Comparison of ENCODE assay signal across 8 cellular contexts in genomic region chr19:49639401-49640112, GRCh38. TPM values are rescaled to one million over a fixed set of nuclear protein-coding genes. Genes with fewer than 3 reads are reported as not detected.
DNase-seq lines count a peak whose midpoint lies in the region; ATAC-seq lines count a peak whose summit lies in the region.

No MANE protein-coding gene starts in this region.

- peaks cover 3% of the 10 kb centered on the region; the same call in 1 of the 2 replicates for H3K27me3 ChIP-seq in HUES6 (ENCODE audit: control insufficient read depth, insufficient read depth, low read length)

- no peak for ATAC-seq in stimulated activated naive B cell treated with anti-CD40 and anti-IgM and Interleukin-4, amounts not matched to agents 10 μg/mL and 1 μg/mL and 100 μg/mL, for 72 hours (replicated peaks)
- ATAC-seq in GM19463 (IDR thresholded peaks at IDR 0.05; ENCODE audit: unreplicated experiment) = no peak

- peak overlapping the region; percentile 91 for H3K4me3 Mint-ChIP-seq in activated T-helper 2 cell treated with anti-CD3 and anti-CD28 coated beads, Interferon-gamma antibody, Interleukin-2, Interleukin-4, amounts not matched to agents 10 μg/mL and 5 μg/mL and 100 μg/mL, durations not matched to agents 14 hours and 24 hours and 36 hours (ENCODE audit: low read depth)
- peak overlapping the region; percentile 95 to 98 for H3K4me3 Mint-ChIP-seq in stimulated activated naive B cell treated with anti-CD40 and anti-IgM and Interleukin-4, amounts not matched to agents 10 μg/mL and 1 μg/mL and 100 μg/mL, for 72 hours

- intact Hi-C loops in activated T-helper 2 cell treated with anti-CD3 and anti-CD28 coated beads, Interferon-gamma antibody, Interleukin-2, Interleukin-4, amounts not matched to agents 10 μg/mL and 5 μg/mL and 100 μg/mL, durations not matched to agents 14 hours and 24 hours and 36 hours (cut with micrococcal nuclease) = loop anchor here (1.0 to 2.0 kb wide), 4 partner anchors 46 to 289 kb away; partner anchors contain the start of genes ATF5 and NUP62

- H3K9me3 ChIP-seq in HUES6 (ENCODE audit: control insufficient read depth, insufficient read depth, low read depth, low read length) (no peaks in the 10 kb centered on the region), iPS-18c (ENCODE audit: control insufficient read depth, insufficient read depth, low read length) (no peaks in the 10 kb centered on the region)

- H3K4me3 ChIP-seq in HUES6 (ENCODE audit: low read depth, low read length) = peak overlapping the region; percentile 66
- peak overlapping the region; percentile 44 for H3K4me3 ChIP-seq in iPS-18c (ENCODE audit: insufficient read depth, low read depth, low read length)

- H3K9ac ChIP-seq in HUES6 (ENCODE audit: low read length) = peak overlapping the region; percentile 74

- H3K27ac Mint-ChIP-seq in activated T-helper 2 cell treated with anti-CD3 and anti-CD28 coated beads, Interferon-gamma antibody, Interleukin-2, Interleukin-4, amounts not matched to agents 10 μg/mL and 5 μg/mL and 100 μg/mL, durations not matched to agents 14 hours and 24 hours and 36 hours = peak overlapping the region; percentile 28
- H3K27ac Mint-ChIP-seq in stimulated activated naive B cell treated with anti-CD40 and anti-IgM and Interleukin-4, amounts not matched to agents 10 μg/mL and 1 μg/mL and 100 μg/mL, for 72 hours = peak overlapping the region; percentile 88

- no peak for DNase-seq in activated T-helper 2 cell treated with anti-CD3 and anti-CD28 coated beads, Interferon-gamma antibody, Interleukin-2, Interleukin-4, amounts not matched to agents 10 μg/mL and 5 μg/mL and 100 μg/mL, durations not matched to agents 14 hours and 24 hours and 36 hours (ENCODE audit: low spot score)
- no peak for DNase-seq in stimulated activated naive B cell treated with anti-CD40 and anti-IgM and Interleukin-4, amounts not matched to agents 10 μg/mL and 1 μg/mL and 100 μg/mL, for 72 hours
- no peak for DNase-seq in NCI-H446 treated with DMSO at 0.1 percent for 48 hours (lab: John Stamatoyannopoulos, UW)
- no peak for DNase-seq in HK-2 (ENCODE audit: unreplicated experiment)
- DNase-seq in SIG-M5 treated with dmso at 0.1 percent for 504 hours (lab: John Stamatoyannopoulos, UW; ENCODE audit: unreplicated experiment) = no peak

- peaks cover 47% of the 10 kb centered on the region for H3K4me1 Mint-ChIP-seq in activated T-helper 2 cell treated with anti-CD3 and anti-CD28 coated beads, Interferon-gamma antibody, Interleukin-2, Interleukin-4, amounts not matched to agents 10 μg/mL and 5 μg/mL and 100 μg/mL, durations not matched to agents 14 hours and 24 hours and 36 hours (ENCODE audit: low read depth)
- H3K4me1 Mint-ChIP-seq in stimulated activated naive B cell treated with anti-CD40 and anti-IgM and Interleukin-4, amounts not matched to agents 10 μg/mL and 1 μg/mL and 100 μg/mL, for 72 hours = peaks cover 40 to 49% of the 10 kb centered on the region in 2 donors

- no peak overlapping the region; the same call in 1 of the 2 replicates for H3K27ac ChIP-seq in HUES6 (ENCODE audit: low read depth, low read length)

- H3K4me1 ChIP-seq in HUES6 (ENCODE audit: control insufficient read depth, insufficient read depth, low read length) = peaks cover 31% of the 10 kb centered on the region

- H3K27me3 Mint-ChIP-seq in activated T-helper 2 cell treated with anti-CD3 and anti-CD28 coated beads, Interferon-gamma antibody, Interleukin-2, Interleukin-4, amounts not matched to agents 10 μg/mL and 5 μg/mL and 100 μg/mL, durations not matched to agents 14 hours and 24 hours and 36 hours (ENCODE audit: low read depth) = peaks cover 1% of the 10 kb centered on the region
- no peaks in the 10 kb centered on the region for H3K27me3 Mint-ChIP-seq in stimulated activated naive B cell treated with anti-CD40 and anti-IgM and Interleukin-4, amounts not matched to agents 10 μg/mL and 1 μg/mL and 100 μg/mL, for 72 hours

- H3K36me3 Mint-ChIP-seq in activated T-helper 2 cell treated with anti-CD3 and anti-CD28 coated beads, Interferon-gamma antibody, Interleukin-2, Interleukin-4, amounts not matched to agents 10 μg/mL and 5 μg/mL and 100 μg/mL, durations not matched to agents 14 hours and 24 hours and 36 hours (ENCODE audit: low read depth) = peaks cover 11% of the 10 kb centered on the region
- H3K36me3 Mint-ChIP-seq in stimulated activated naive B cell treated with anti-CD40 and anti-IgM and Interleukin-4, amounts not matched to agents 10 μg/mL and 1 μg/mL and 100 μg/mL, for 72 hours = peaks cover 9 to 20% of the 10 kb centered on the region in 2 donors

- no peaks in the 10 kb centered on the region for H3K9me3 Mint-ChIP-seq in activated T-helper 2 cell treated with anti-CD3 and anti-CD28 coated beads, Interferon-gamma antibody, Interleukin-2, Interleukin-4, amounts not matched to agents 10 μg/mL and 5 μg/mL and 100 μg/mL, durations not matched to agents 14 hours and 24 hours and 36 hours
- H3K9me3 Mint-ChIP-seq in stimulated activated naive B cell treated with anti-CD40 and anti-IgM and Interleukin-4, amounts not matched to agents 10 μg/mL and 1 μg/mL and 100 μg/mL, for 72 hours = no peaks in the 10 kb centered on the region

- no peaks in the 10 kb centered on the region for H3K36me3 ChIP-seq in HUES6 (ENCODE audit: control insufficient read depth, insufficient read depth, low read length)

RNA-seq across cellular contexts. Expression of gene RRAS, which starts 0.4 kb away (rescaled TPM):
- total RNA-seq in activated T-helper 2 cell treated with anti-CD3 and anti-CD28 coated beads, Interferon-gamma antibody, Interleukin-2, Interleukin-4, amounts not matched to agents 10 μg/mL and 5 μg/mL and 100 μg/mL, durations not matched to agents 14 hours and 24 hours and 36 hours = 4.9 and 6.2 TPM in 2 replicates

RNA-seq across cellular contexts. Expression of gene SCAF1, which starts 2.5 kb away (rescaled TPM):
- total RNA-seq in activated T-helper 2 cell treated with anti-CD3 and anti-CD28 coated beads, Interferon-gamma antibody, Interleukin-2, Interleukin-4, amounts not matched to agents 10 μg/mL and 5 μg/mL and 100 μg/mL, durations not matched to agents 14 hours and 24 hours and 36 hours = 64.6 and 69.5 TPM in 2 replicates

RNA-seq across cellular contexts. Expression of gene IRF3, which starts 26.1 kb away (rescaled TPM):
- total RNA-seq in activated T-helper 2 cell treated with anti-CD3 and anti-CD28 coated beads, Interferon-gamma antibody, Interleukin-2, Interleukin-4, amounts not matched to agents 10 μg/mL and 5 μg/mL and 100 μg/mL, durations not matched to agents 14 hours and 24 hours and 36 hours = 135 and 147 TPM in 2 replicates

RNA-seq across cellular contexts. Expression of gene BCL2L12, which starts 26.2 kb away (rescaled TPM):
- 66.2 and 72.7 TPM in 2 replicates for total RNA-seq in activated T-helper 2 cell treated with anti-CD3 and anti-CD28 coated beads, Interferon-gamma antibody, Interleukin-2, Interleukin-4, amounts not matched to agents 10 μg/mL and 5 μg/mL and 100 μg/mL, durations not matched to agents 14 hours and 24 hours and 36 hours

RNA-seq across cellular contexts. Expression of gene PRMT1, which starts 37.5 kb away (rescaled TPM):
- 431 TPM in 2 replicates for total RNA-seq in activated T-helper 2 cell treated with anti-CD3 and anti-CD28 coated beads, Interferon-gamma antibody, Interleukin-2, Interleukin-4, amounts not matched to agents 10 μg/mL and 5 μg/mL and 100 μg/mL, durations not matched to agents 14 hours and 24 hours and 36 hours
